In the genomic region with DNA sequence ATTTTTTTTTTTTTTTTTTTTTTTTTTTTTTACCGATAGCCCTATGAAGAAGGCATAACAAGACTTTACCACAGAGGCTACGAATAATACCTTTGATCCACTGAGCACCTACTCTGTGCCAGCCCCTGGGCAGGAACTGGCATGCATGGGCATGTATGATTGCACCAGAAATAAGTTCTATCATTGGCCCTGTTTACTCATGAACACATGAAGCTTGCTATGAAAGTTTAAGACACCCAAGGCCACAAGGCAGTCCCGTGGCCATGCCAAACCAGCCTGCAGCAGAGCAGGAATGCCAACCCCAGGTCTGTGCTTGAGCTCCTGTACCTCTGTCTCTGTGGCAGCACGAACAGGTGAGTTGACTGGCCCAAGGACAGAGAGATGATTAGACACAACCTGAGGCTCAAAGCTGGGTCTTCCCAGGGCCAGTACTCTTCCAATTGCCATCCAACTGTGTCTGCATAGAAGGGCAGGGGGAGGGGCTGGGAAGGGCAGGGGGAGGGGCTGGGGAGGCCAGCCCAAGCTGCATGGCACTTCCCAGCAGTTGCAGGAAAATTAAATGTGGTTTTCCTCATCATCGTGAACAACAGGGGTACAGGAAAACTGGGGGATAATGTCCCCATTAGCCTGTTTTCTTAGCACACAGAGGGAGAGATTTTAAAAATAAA, we compare ENCODE assay signal across 1 cellular context.
TF ChIP-seq lines count a peak whose summit lies in the region.

No MANE protein-coding gene starts in this region.

TF ChIP-seq in GM23338, 12 proteins besides CTCF, POLR2A, EP300 and RAD21 (continued from another document):
- TF ChIP-seq ZNF462 (CRISPR knock-in tag; IDR thresholded peaks at IDR 0.05) (no peak), CREB1 (CRISPR knock-in tag; IDR thresholded peaks at IDR 0.05; ENCODE audit: low read depth) (no peak), JUNB (IDR thresholded peaks at IDR 0.05; ENCODE audit: unreplicated experiment) (no peak), ZNF331 (CRISPR knock-in tag; IDR thresholded peaks at IDR 0.05; ENCODE audit: low read depth) (no peak), ZNF114 (CRISPR knock-in tag; IDR thresholded peaks at IDR 0.05) (no peak), REST (IDR thresholded peaks at IDR 0.05; ENCODE audit: unreplicated experiment) (no peak), STAT1 (IDR thresholded peaks at IDR 0.05; ENCODE audit: unreplicated experiment) (no peak)
- TF ChIP-seq, protein P1, sequence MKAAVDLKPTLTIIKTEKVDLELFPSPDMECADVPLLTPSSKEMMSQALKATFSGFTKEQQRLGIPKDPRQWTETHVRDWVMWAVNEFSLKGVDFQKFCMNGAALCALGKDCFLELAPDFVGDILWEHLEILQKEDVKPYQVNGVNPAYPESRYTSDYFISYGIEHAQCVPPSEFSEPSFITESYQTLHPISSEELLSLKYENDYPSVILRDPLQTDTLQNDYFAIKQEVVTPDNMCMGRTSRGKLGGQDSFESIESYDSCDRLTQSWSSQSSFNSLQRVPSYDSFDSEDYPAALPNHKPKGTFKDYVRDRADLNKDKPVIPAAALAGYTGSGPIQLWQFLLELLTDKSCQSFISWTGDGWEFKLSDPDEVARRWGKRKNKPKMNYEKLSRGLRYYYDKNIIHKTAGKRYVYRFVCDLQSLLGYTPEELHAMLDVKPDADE (IDR thresholded peaks at IDR 0.05): no peak
